ENCODE assay signal across 18 cellular contexts in the genomic region with DNA sequence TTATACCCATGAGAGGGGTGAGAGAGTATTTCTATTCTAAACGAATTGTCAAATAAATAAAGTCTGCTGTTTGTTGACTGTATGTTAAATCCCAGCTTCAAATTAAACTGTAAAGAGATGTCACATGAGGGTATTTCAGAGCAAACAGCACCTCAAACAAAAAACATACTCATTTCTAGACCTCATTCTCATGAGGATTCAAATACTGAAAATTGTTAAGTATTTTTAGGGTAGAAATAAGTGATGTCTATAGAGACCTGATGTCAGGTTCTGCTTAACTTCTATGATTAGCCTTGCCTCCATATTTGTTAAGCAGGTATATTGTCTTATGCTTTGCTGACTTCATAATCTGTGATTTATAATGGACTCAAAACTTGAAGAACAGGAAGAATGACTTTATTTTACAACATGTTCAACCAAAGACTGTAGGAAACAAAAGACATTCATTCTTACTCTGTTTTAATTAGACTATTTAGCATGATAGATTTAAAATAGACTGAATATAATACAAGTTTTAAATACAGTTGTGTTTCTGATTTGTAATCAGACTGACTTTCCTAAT.
DNase-seq lines count a peak whose midpoint lies in the region; ATAC-seq, FAIRE-seq and TF ChIP-seq lines count a peak whose summit lies in the region.
"Had no signal": no experiment of that assay in that cellular context is flagged by ENCODE, and none has a peak within 500 bp of the region (broad histone marks: within the 10 kb centered on the region; RNA-seq: fewer than 3 reads in every experiment).

No MANE protein-coding gene starts in this region.

- in situ Hi-C loops in mammary epithelial cell (cut with MboI; ENCODE audit: low sequenced_read_pairs in 2 of 2), result loop anchor here in 1 of 2 donors (25.0 kb wide), 1 partner anchor 103 kb away; no protein-coding TSS in a partner anchor

- peaks cover 79% of the 10 kb centered on the region for H3K36me3 Mint-ChIP-seq in CD4-positive, alpha-beta T cell (ENCODE audit: low read depth)
- H3K36me3 Mint-ChIP-seq in naive thymus-derived CD4-positive, alpha-beta T cell, result peaks cover 7 to 65% (median 45%) of the 10 kb centered on the region in 5 donors

- no peaks in the 10 kb centered on the region for H3K27me3 ChIP-seq in CD4-positive, alpha-beta T cell (ENCODE audit: control insufficient read depth, insufficient read depth, low read length)
- H3K27me3 ChIP-seq in mammary epithelial cell (ENCODE audit: insufficient read depth, low read length), result no peaks in the 10 kb centered on the region
- H3K27me3 ChIP-seq in naive thymus-derived CD4-positive, alpha-beta T cell (ENCODE audit: control insufficient read depth in 2 of 2, insufficient read depth in 2 of 2, low read length in 2 of 2), result no peaks in the 10 kb centered on the region
- no peaks in the 10 kb centered on the region for H3K27me3 ChIP-seq in lower lobe of right lung (ENCODE audit: low read depth)
- H3K27me3 ChIP-seq: brain microvascular endothelial cell had no signal

- no peak overlapping the region for H3K4me3 ChIP-seq in mammary epithelial cell (replicated peaks in 1 of 3; ENCODE audit: insufficient read depth in 1 of 3, low read depth in 2 of 3, low read length in 3 of 3)
- H3K4me3 ChIP-seq in naive thymus-derived CD4-positive, alpha-beta T cell (ENCODE audit: low read length), result no peak overlapping the region
- H3K4me3 ChIP-seq in lower lobe of right lung, result no peak overlapping the region
- H3K4me3 ChIP-seq: thoracic aorta had no signal

- no peak overlapping the region for H2AFZ ChIP-seq in mammary epithelial cell (ENCODE audit: low read depth, low read length)

- H3K4me3 Mint-ChIP-seq in CD4-positive, alpha-beta T cell, result peak overlapping the region; percentile 74
- peak overlapping the region in 8 of 10 donors; percentile 0 to 72 (median 56) for H3K4me3 Mint-ChIP-seq in naive thymus-derived CD4-positive, alpha-beta T cell
- H3K4me3 Mint-ChIP-seq: B cell, endodermal cell, HFFc6 had no signal

- no peak for TF ChIP-seq POLR2A in H54 (IDR thresholded peaks at IDR 0.05; ENCODE audit: low read depth, low read length)

- H3K9me3 ChIP-seq in CD4-positive, alpha-beta T cell (ENCODE audit: control insufficient read depth, low read length), result no peaks in the 10 kb centered on the region
- H3K9me3 ChIP-seq in mammary epithelial cell (replicated peaks; ENCODE audit: insufficient read depth, low read length) (no peaks in the 10 kb centered on the region), lower lobe of right lung (no peaks in the 10 kb centered on the region)
- no peaks in the 10 kb centered on the region for H3K9me3 ChIP-seq in naive thymus-derived CD4-positive, alpha-beta T cell (ENCODE audit: control insufficient read depth in 2 of 3, low read length in 3 of 3)
- H3K9me3 ChIP-seq: thoracic aorta had no signal

- no peak overlapping the region for H3K27ac ChIP-seq in CD4-positive, alpha-beta T cell (ENCODE audit: low read depth, low read length)
- no peak overlapping the region for H3K27ac ChIP-seq in mammary epithelial cell (ENCODE audit: insufficient read depth, low read depth, low read length)
- H3K27ac ChIP-seq in naive thymus-derived CD4-positive, alpha-beta T cell (ENCODE audit: low read depth, low read length), result peak overlapping the region; percentile 44
- no peak overlapping the region for H3K27ac ChIP-seq in lower lobe of right lung
- H3K27ac ChIP-seq: brain microvascular endothelial cell, HL-60, thoracic aorta had no signal

- H3K4me1 Mint-ChIP-seq in CD4-positive, alpha-beta T cell (ENCODE audit: low read depth), result peaks cover 92% of the 10 kb centered on the region
- peaks cover 55 to 94% (median 84%) of the 10 kb centered on the region in 7 donors for H3K4me1 Mint-ChIP-seq in naive thymus-derived CD4-positive, alpha-beta T cell

- no peak for ATAC-seq in CD4-positive, alpha-beta T cell (ENCODE audit: poor library complexity)
- no peak for ATAC-seq in naive thymus-derived CD4-positive, alpha-beta T cell
- no peak for ATAC-seq in lower lobe of right lung

- DNase-seq in CD4-positive, alpha-beta T cell, result no peak
- DNase-seq in mammary epithelial cell, result peak; percentile 24
- no peak for DNase-seq in naive thymus-derived CD4-positive, alpha-beta T cell
- DNase-seq in lower lobe of right lung, result no peak
- no peak for DNase-seq in stimulated activated CD4-positive, alpha-beta T cell treated with anti-CD3 and anti-CD28 coated beads, Interleukin-12 subunit alpha, Interleukin-12 subunit beta, amount 100 ng/mL, for 4 hours
- DNase-seq in cortex of kidney (lab: John Stamatoyannopoulos, UW), result no peak
- no peak for DNase-seq in H54 (ENCODE audit: insufficient read length, low spot score)
- DNase-seq: brain microvascular endothelial cell, DMS79 treated with DMSO at 0.1 percent for 48 hours, endodermal cell, HFFc6, NCI-H1694 treated with DMSO at 0.1 percent for 48 hours, NCI-H524, posterior cingulate gyrus had no signal

- POLR2A ChIA-PET in CD4-positive, alpha-beta T cell (lab: Charles Lee), result interaction anchor here (0.8 to 6.3 kb wide), 11 partner anchors 9 to 61 kb away, joined by 3 to 67 read pairs (median 7); no protein-coding TSS in a partner anchor
- POLR2A ChIA-PET in naive thymus-derived CD4-positive, alpha-beta T cell (lab: Charles Lee), result interaction anchor here (0.8 to 4.6 kb wide), 11 partner anchors 8 to 137 kb away, joined by 3 to 27 read pairs (median 5); partner anchors contain the start of gene CDC14A

- H3K36me3 ChIP-seq in mammary epithelial cell (ENCODE audit: insufficient read depth, low read length) (no peaks in the 10 kb centered on the region), lower lobe of right lung (no peaks in the 10 kb centered on the region)
- peaks cover 0 to 9% (median 0%) of the 10 kb centered on the region in 3 experiments for H3K36me3 ChIP-seq in naive thymus-derived CD4-positive, alpha-beta T cell (ENCODE audit: control insufficient read depth in 2 of 3, insufficient read depth in 3 of 3, low read length in 3 of 3)
- H3K36me3 ChIP-seq: brain microvascular endothelial cell, thoracic aorta had no signal

- no TSS peak for BruUV-seq in mammary epithelial cell (replicated peaks; lab: Mats Ljungman, UMichigan)

- peak overlapping the region; percentile 86 for H3K27ac Mint-ChIP-seq in CD4-positive, alpha-beta T cell
- peak overlapping the region in 8 of 9 donors; percentile 69 to 92 (median 84) for H3K27ac Mint-ChIP-seq in naive thymus-derived CD4-positive, alpha-beta T cell
- H3K27ac Mint-ChIP-seq: B cell, endodermal cell, HFFc6 had no signal

- dilution Hi-C loops in mammary epithelial cell (cut with HindIII; ENCODE audit: low sequenced_read_pairs), result no loop called here

- no peak overlapping the region for H3K4me2 ChIP-seq in mammary epithelial cell (ENCODE audit: insufficient read depth, low read depth, low read length)

- no peak overlapping the region for H3K9ac ChIP-seq in mammary epithelial cell (ENCODE audit: insufficient read depth, low read length)

- FAIRE-seq in G401.6 (lab: Jason Lieb, UNC), result peak; percentile 41
- no peak for FAIRE-seq in H54 (lab: Jason Lieb, UNC)

- no peaks in the 10 kb centered on the region for H3K27me3 Mint-ChIP-seq in CD4-positive, alpha-beta T cell
- no peaks in the 10 kb centered on the region for H3K27me3 Mint-ChIP-seq in naive thymus-derived CD4-positive, alpha-beta T cell
- H3K27me3 Mint-ChIP-seq: B cell had no signal

- WGBS in mammary epithelial cell (ENCODE audit: low coverage, missing lambda C conversion rate), result 93% methylated on average over 1 of the region's 1 CpG

- intact Hi-C loops in CD4-positive, alpha-beta T cell (cut with DNase I, micrococcal nuclease), result loop anchor here in 1 of 2 experiments (2.0 kb wide), 2 partner anchors 18 to 20 kb away; no protein-coding TSS in a partner anchor
- intact Hi-C loops in mammary epithelial cell (cut with micrococcal nuclease), result no loop called here
- intact Hi-C loops in naive thymus-derived CD4-positive, alpha-beta T cell (cut with micrococcal nuclease), result loop anchor here (1.0 kb wide), 1 partner anchor 8 kb away; no protein-coding TSS in a partner anchor
- intact Hi-C loops in lower lobe of right lung (cut with DNase I), result no loop called here

- no peaks in the 10 kb centered on the region for H4K20me1 ChIP-seq in mammary epithelial cell (ENCODE audit: insufficient read depth, low read length)

- no peak for TF ChIP-seq CTCF in CD4-positive, alpha-beta T cell (IDR thresholded peaks at IDR 0.05)
- TF ChIP-seq CTCF in mammary epithelial cell (conservative IDR thresholded peaks at IDR 0.05 in 1 of 2, IDR thresholded peaks at IDR 0.05 in 1 of 2; ENCODE audit: extremely low read depth in 1 of 2, insufficient read depth in 1 of 2, low read depth in 1 of 2, low read length in 2 of 2), result no peak
- no peak for TF ChIP-seq CTCF in lower lobe of right lung (IDR thresholded peaks at IDR 0.05)

- H3K4me1 ChIP-seq in mammary epithelial cell (ENCODE audit: insufficient read depth, low read length) (no peaks in the 10 kb centered on the region), lower lobe of right lung (peaks cover 21% of the 10 kb centered on the region)
- peaks cover 46 to 57% of the 10 kb centered on the region in 2 donors for H3K4me1 ChIP-seq in naive thymus-derived CD4-positive, alpha-beta T cell (ENCODE audit: control insufficient read depth in 2 of 2, insufficient read depth in 2 of 2, low read length in 2 of 2)

- peaks cover 7% of the 10 kb centered on the region for H3K9me3 Mint-ChIP-seq in CD4-positive, alpha-beta T cell
- H3K9me3 Mint-ChIP-seq in naive thymus-derived CD4-positive, alpha-beta T cell, result peaks cover 0 to 10% (median 0%) of the 10 kb centered on the region in 11 donors
- H3K9me3 Mint-ChIP-seq: endodermal cell, HFFc6 had no signal

- H3K79me2 ChIP-seq in mammary epithelial cell (ENCODE audit: insufficient read depth, low read length), result no peaks in the 10 kb centered on the region

- CTCF ChIA-PET in CD4-positive, alpha-beta T cell (lab: Charles Lee), result interaction anchor here (1.0 to 2.5 kb wide), 4 partner anchors 9 to 63 kb away, joined by 3 to 11 read pairs (median 4); partner anchors contain the start of gene CDC14A
- CTCF ChIA-PET in mammary epithelial cell (lab: Charles Lee; ENCODE audit: low non-redundant PET), result no interaction called here
- CTCF ChIA-PET in naive thymus-derived CD4-positive, alpha-beta T cell (lab: Charles Lee), result interaction anchor here (0.7 to 1.8 kb wide), 3 partner anchors 9 to 19 kb away, joined by 3 to 7 read pairs (median 5); no protein-coding TSS in a partner anchor

Comparison
In these comparisons a context has a peak if more than half of its experiments do, and no peak if none do; other contexts are left out.
1. intact Hi-C loops: an anchor here in naive thymus-derived CD4-positive, alpha-beta T cell (1.0 kb wide); none called in mammary epithelial cell and lower lobe of right lung.